ENCODE assay signal across 8 cellular contexts in genomic region chr2:47070155-47070919, GRCh38.
A peak's percentile ranks its signal among the peaks of the same experiment; 100 is the strongest.
DNase-seq lines count a peak whose midpoint lies in the region; ATAC-seq and TF ChIP-seq lines count a peak whose summit lies in the region.

No MANE protein-coding gene starts in this region.

- TF ChIP-seq CTCF in HFFc6 (IDR thresholded peaks at IDR 0.05) (no peak), stomach (IDR thresholded peaks at IDR 0.05) (no peak)

- H3K36me3 Mint-ChIP-seq in HFFc6 (ENCODE audit: low read depth), result peaks cover 27% of the 10 kb centered on the region
- H3K36me3 Mint-ChIP-seq in activated T-helper 17 cell treated with anti-CD3 and anti-CD28 coated beads, Interleukin-2, amount 50 U/mL, for 72 hours (ENCODE audit: low read depth), result peaks cover 41% of the 10 kb centered on the region

- TF ChIP-seq EP300 in stomach (IDR thresholded peaks at IDR 0.05), result no peak

- H3K27ac ChIP-seq in stomach, result peak overlapping the region in 4 of 5 donors; percentile 82 to 87 (median 85)

- peaks cover 7% of the 10 kb centered on the region for H3K27me3 Mint-ChIP-seq in HFFc6 (ENCODE audit: insufficient read depth)
- no peaks in the 10 kb centered on the region for H3K27me3 Mint-ChIP-seq in activated T-helper 17 cell treated with anti-CD3 and anti-CD28 coated beads, Interleukin-2, amount 50 U/mL, for 72 hours

- no peaks in the 10 kb centered on the region for H3K9me3 Mint-ChIP-seq in HFFc6
- H3K9me3 Mint-ChIP-seq in activated T-helper 17 cell treated with anti-CD3 and anti-CD28 coated beads, Interleukin-2, amount 50 U/mL, for 72 hours, result no peaks in the 10 kb centered on the region

- intact Hi-C loops in stomach (cut with DNase I; ENCODE audit: low total_unique reads), result no loop called here

- H3K9me3 ChIP-seq in stomach, result no peaks in the 10 kb centered on the region

- DNase-seq in HFFc6, result peak; percentile 37
- peak; percentile 55 for DNase-seq in kidney tubule cell (ENCODE audit: low spot score)
- no peak for DNase-seq in stomach
- no peak for DNase-seq in activated CD4-positive, CD25-positive, alpha-beta regulatory T cell treated with anti-CD3 and anti-CD28 coated beads, Interleukin-2, amount 50 U/mL, for 72 hours
- no peak for DNase-seq in putamen (ENCODE audit: low spot score)
- no peak for DNase-seq in middle frontal gyrus (ENCODE audit: extremely low spot score, low spot score)

- no peak overlapping the region for H3K4me3 Mint-ChIP-seq in HFFc6
- H3K4me3 Mint-ChIP-seq in activated T-helper 17 cell treated with anti-CD3 and anti-CD28 coated beads, Interleukin-2, amount 50 U/mL, for 72 hours, result peak overlapping the region; percentile 48

- peaks cover 90% of the 10 kb centered on the region for H3K4me1 Mint-ChIP-seq in HFFc6 (ENCODE audit: low read depth)
- H3K4me1 Mint-ChIP-seq in activated T-helper 17 cell treated with anti-CD3 and anti-CD28 coated beads, Interleukin-2, amount 50 U/mL, for 72 hours, result peaks cover 22% of the 10 kb centered on the region

- H3K27me3 ChIP-seq in stomach, result no peaks in the 10 kb centered on the region

- no peak for TF ChIP-seq POLR2A in stomach (IDR thresholded peaks at IDR 0.05)

- H3K4me1 ChIP-seq in stomach, result peaks cover 55 to 79% (median 69%) of the 10 kb centered on the region in 4 donors

- peaks cover 0 to 18% (median 12%) of the 10 kb centered on the region in 4 donors for H3K36me3 ChIP-seq in stomach

- no peak for ATAC-seq in activated T-helper 17 cell treated with anti-CD3 and anti-CD28 coated beads, Interleukin-2, amount 50 U/mL, for 72 hours (replicated peaks)
- no peak for ATAC-seq in HG03097 (IDR thresholded peaks at IDR 0.05; ENCODE audit: low FRiP score, unreplicated experiment)

- 69 to 84% (median 78%) methylated on average over 8 to 13 of the region's 13 CpGs for WGBS in stomach, 5 donors

- H3K4me3 ChIP-seq in stomach, result no peak overlapping the region

- peak overlapping the region; percentile 99 for H3K27ac Mint-ChIP-seq in HFFc6
- peak overlapping the region; percentile 80 for H3K27ac Mint-ChIP-seq in activated T-helper 17 cell treated with anti-CD3 and anti-CD28 coated beads, Interleukin-2, amount 50 U/mL, for 72 hours

Comparison
In these comparisons a context has a peak if more than half of its experiments do, and no peak if none do; other contexts are left out.
1. DNase-seq: peak in HFFc6 (single experiment) and kidney tubule cell (single experiment); none in stomach (single experiment), activated CD4-positive, CD25-positive, alpha-beta regulatory T cell treated with anti-CD3 and anti-CD28 coated beads, Interleukin-2, amount 50 U/mL, for 72 hours (single experiment), putamen (single experiment) and middle frontal gyrus (single experiment).